In genomic region chr21:44844256-44844655, GRCh38 we compare ENCODE assay signal across 29 cellular contexts. TPM values are rescaled to one million over a fixed set of nuclear protein-coding genes. Genes with fewer than 3 reads are reported as not detected.
A peak's percentile ranks its signal among the peaks of the same experiment; 100 is the strongest.
DNase-seq lines count a peak whose midpoint lies in the region; ATAC-seq and TF ChIP-seq lines count a peak whose summit lies in the region.
"Had no signal": no experiment of that assay in that cellular context is flagged by ENCODE, and none has a peak within 500 bp of the region (broad histone marks: within the 10 kb centered on the region; RNA-seq: fewer than 3 reads in every experiment).

No MANE protein-coding gene starts in this region.

- ATAC-seq in activated T-cell treated with anti-CD3 and anti-CD28 coated beads, Interleukin-2, amount 50 U/mL, for 72 hours (replicated peaks in 1 of 2) = no peak
- no peak for ATAC-seq in stimulated activated effector memory CD8-positive, alpha-beta T cell treated with anti-CD3 and anti-CD28 coated beads, Interleukin-12 subunit alpha, Interleukin-12 subunit beta, amount 100 ng/mL, for 72 hours
- no peak for ATAC-seq in GM18517 (IDR thresholded peaks at IDR 0.05; ENCODE audit: unreplicated experiment)
- ATAC-seq in GM18868 (IDR thresholded peaks at IDR 0.05; ENCODE audit: unreplicated experiment) = no peak
- ATAC-seq: HepG2; lower lobe of right lung; natural killer cell treated with Interleukin-12 subunit alpha and Interleukin-12 subunit beta and Interleukin-15 and Interleukin-18, amount 100 ng/mL, for 72 hours; Panc1; pancreas; upper lobe of right lung had no signal

- no peaks in the 10 kb centered on the region for H3K36me3 Mint-ChIP-seq in activated T-cell treated with anti-CD3 and anti-CD28 coated beads, Interleukin-2, amount 50 U/mL, for 72 hours (ENCODE audit: insufficient read depth in 2 of 2)
- peaks cover 5% of the 10 kb centered on the region for H3K36me3 Mint-ChIP-seq in chondrocyte (ENCODE audit: low read depth)
- peaks cover 18% of the 10 kb centered on the region for H3K36me3 Mint-ChIP-seq in stimulated activated effector memory CD8-positive, alpha-beta T cell treated with anti-CD3 and anti-CD28 coated beads, Interleukin-12 subunit alpha, Interleukin-12 subunit beta, amount 100 ng/mL, for 72 hours
- H3K36me3 Mint-ChIP-seq: natural killer cell treated with Interleukin-12 subunit alpha and Interleukin-12 subunit beta and Interleukin-15 and Interleukin-18, amount 100 ng/mL, for 72 hours had no signal

- H3K9me3 Mint-ChIP-seq in activated T-cell treated with anti-CD3 and anti-CD28 coated beads, Interleukin-2, amount 50 U/mL, for 72 hours = no peaks in the 10 kb centered on the region
- no peaks in the 10 kb centered on the region for H3K9me3 Mint-ChIP-seq in chondrocyte (ENCODE audit: low read depth)
- H3K9me3 Mint-ChIP-seq in stimulated activated effector memory CD8-positive, alpha-beta T cell treated with anti-CD3 and anti-CD28 coated beads, Interleukin-12 subunit alpha, Interleukin-12 subunit beta, amount 100 ng/mL, for 72 hours = no peaks in the 10 kb centered on the region
- H3K9me3 Mint-ChIP-seq: activated CD4-positive, alpha-beta T cell treated with anti-CD3 and anti-CD28 coated beads, Interleukin-2, amount 10 ng/mL, durations not matched to agents 24 days and 14 days; natural killer cell treated with Interleukin-12 subunit alpha and Interleukin-12 subunit beta and Interleukin-15 and Interleukin-18, amount 100 ng/mL, for 72 hours had no signal

- DNase-seq in activated T-cell treated with anti-CD3 and anti-CD28 coated beads, Interleukin-2, amount 50 U/mL, for 1 hour = peak; percentile 3
- DNase-seq in activated T-cell treated with anti-CD3 and anti-CD28 coated beads, Interleukin-2, amount 50 U/mL, for 72 hours = no peak
- DNase-seq in chondrocyte (ENCODE audit: low spot score) (no peak), mesenteric fat pad (ENCODE audit: low spot score) (peak; percentile 84), GM13976 (ENCODE audit: low spot score) (no peak)
- no peak for DNase-seq in stimulated activated effector memory CD8-positive, alpha-beta T cell treated with anti-CD3 and anti-CD28 coated beads, Interleukin-12 subunit alpha, Interleukin-12 subunit beta, amount 100 ng/mL, for 72 hours (ENCODE audit: low spot score in 2 of 2)
- DNase-seq: 8988T; activated CD4-positive, alpha-beta T cell treated with anti-CD3 and anti-CD28 coated beads, Interleukin-2, amount 10 ng/mL, durations not matched to agents 24 days and 14 days; activated CD8-positive, alpha-beta memory T cell treated with anti-CD3 and anti-CD28 coated beads for 24 hours; activated gamma-delta T cell treated with Interleukin-2 at 50 U/mL for 16 hours; activated T-cell treated with anti-CD3 and anti-CD28 coated beads for 4 hours; COR-L47; Kasumi-1; kidney glomerular epithelial cell; lower lobe of right lung; NCI-H1417 treated with DMSO at 0.1 percent for 48 hours; NCI-H2107; NCI-H345; NCI-H69; SIG-M5; small intestine; stimulated activated naive CD4-positive, alpha-beta T cell treated with Interleukin-2 at 50 U/mL for 16 hours; upper lobe of right lung had no signal

- H3K4me3 Mint-ChIP-seq in activated T-cell treated with anti-CD3 and anti-CD28 coated beads, Interleukin-2, amount 50 U/mL, for 72 hours = no peak overlapping the region
- peak overlapping the region; percentile 25 for H3K4me3 Mint-ChIP-seq in chondrocyte (ENCODE audit: unreplicated experiment)
- H3K4me3 Mint-ChIP-seq in stimulated activated effector memory CD8-positive, alpha-beta T cell treated with anti-CD3 and anti-CD28 coated beads, Interleukin-12 subunit alpha, Interleukin-12 subunit beta, amount 100 ng/mL, for 72 hours = peak overlapping the region; percentile 6
- H3K4me3 Mint-ChIP-seq: activated CD4-positive, alpha-beta T cell treated with anti-CD3 and anti-CD28 coated beads, Interleukin-2, amount 10 ng/mL, durations not matched to agents 24 days and 14 days; natural killer cell treated with Interleukin-12 subunit alpha and Interleukin-12 subunit beta and Interleukin-15 and Interleukin-18, amount 100 ng/mL, for 72 hours had no signal

- no peak overlapping the region for H3K27ac Mint-ChIP-seq in activated T-cell treated with anti-CD3 and anti-CD28 coated beads, Interleukin-2, amount 50 U/mL, for 72 hours
- no peak overlapping the region for H3K27ac Mint-ChIP-seq in chondrocyte (ENCODE audit: unreplicated experiment)
- no peak overlapping the region for H3K27ac Mint-ChIP-seq in stimulated activated effector memory CD8-positive, alpha-beta T cell treated with anti-CD3 and anti-CD28 coated beads, Interleukin-12 subunit alpha, Interleukin-12 subunit beta, amount 100 ng/mL, for 72 hours
- H3K27ac Mint-ChIP-seq: activated CD4-positive, alpha-beta T cell treated with anti-CD3 and anti-CD28 coated beads, Interleukin-2, amount 10 ng/mL, durations not matched to agents 24 days and 14 days; natural killer cell treated with Interleukin-12 subunit alpha and Interleukin-12 subunit beta and Interleukin-15 and Interleukin-18, amount 100 ng/mL, for 72 hours had no signal

- H3K4me1 Mint-ChIP-seq in activated T-cell treated with anti-CD3 and anti-CD28 coated beads, Interleukin-2, amount 50 U/mL, for 72 hours (ENCODE audit: low read depth) = peaks cover 9% of the 10 kb centered on the region
- peaks cover 18% of the 10 kb centered on the region for H3K4me1 Mint-ChIP-seq in chondrocyte (ENCODE audit: low read depth)
- peaks cover 10% of the 10 kb centered on the region for H3K4me1 Mint-ChIP-seq in stimulated activated effector memory CD8-positive, alpha-beta T cell treated with anti-CD3 and anti-CD28 coated beads, Interleukin-12 subunit alpha, Interleukin-12 subunit beta, amount 100 ng/mL, for 72 hours

- in situ Hi-C loops in GM13976 (cut with MboI; ENCODE audit: low sequenced_read_pairs, unreplicated experiment) = no loop called here

- TF ChIP-seq CTCF in chondrocyte (IDR thresholded peaks at IDR 0.05) (no peak), GM13976 (IDR thresholded peaks at IDR 0.05; ENCODE audit: borderline replicate concordance, control extremely low read depth, extremely low read depth, insufficient read depth, missing control alignments) (no peak)

- no peaks in the 10 kb centered on the region for H3K27me3 Mint-ChIP-seq in activated T-cell treated with anti-CD3 and anti-CD28 coated beads, Interleukin-2, amount 50 U/mL, for 72 hours (ENCODE audit: low read depth)
- peaks cover 9% of the 10 kb centered on the region for H3K27me3 Mint-ChIP-seq in chondrocyte (ENCODE audit: low read depth)
- H3K27me3 Mint-ChIP-seq: activated CD4-positive, alpha-beta T cell treated with anti-CD3 and anti-CD28 coated beads, Interleukin-2, amount 10 ng/mL, durations not matched to agents 24 days and 14 days had no signal

RNA-seq across cellular contexts. Expression of gene SUMO3, which starts 26.4 kb away (rescaled TPM):
- total RNA-seq in activated T-cell treated with anti-CD3 and anti-CD28 coated beads, Interleukin-2, amount 50 U/mL, for 72 hours = 10 to 100 TPM; 60.1 to 67.8 TPM
- total RNA-seq in chondrocyte (51.3 to 60.3 TPM (median 52.3 TPM) in 3 replicates), mesenteric fat pad (82.2 TPM)

RNA-seq across cellular contexts. Expression of gene PTTG1IP, which starts 29.2 kb away (rescaled TPM):
- total RNA-seq in activated T-cell treated with anti-CD3 and anti-CD28 coated beads, Interleukin-2, amount 50 U/mL, for 72 hours = 10 to 100 TPM; 63.9 to 70.5 TPM
- total RNA-seq in chondrocyte (225 to 333 TPM (median 329 TPM) in 3 replicates), mesenteric fat pad (161 TPM)

RNA-seq across cellular contexts. Expression of gene UBE2G2, which starts 42.6 kb away (rescaled TPM):
- total RNA-seq in activated T-cell treated with anti-CD3 and anti-CD28 coated beads, Interleukin-2, amount 50 U/mL, for 72 hours = 10 to 100 TPM; 85.2 to 95.6 TPM
- total RNA-seq in chondrocyte = 48.5 to 75.5 TPM (median 54.8 TPM) in 3 replicates
- 123 TPM for total RNA-seq in mesenteric fat pad

Comparison
In these comparisons a context has a peak if more than half of its experiments do, and no peak if none do; other contexts are left out.
1. DNase-seq: peak in activated T-cell treated with anti-CD3 and anti-CD28 coated beads, Interleukin-2, amount 50 U/mL, for 1 hour (single experiment) and mesenteric fat pad (single experiment); none in activated T-cell treated with anti-CD3 and anti-CD28 coated beads, Interleukin-2, amount 50 U/mL, for 72 hours (0 of 2), chondrocyte (single experiment), stimulated activated effector memory CD8-positive, alpha-beta T cell treated with anti-CD3 and anti-CD28 coated beads, Interleukin-12 subunit alpha, Interleukin-12 subunit beta, amount 100 ng/mL, for 72 hours (0 of 2) and GM13976 (single experiment).
2. H3K4me3 Mint-ChIP-seq: peak in chondrocyte (single experiment) and stimulated activated effector memory CD8-positive, alpha-beta T cell treated with anti-CD3 and anti-CD28 coated beads, Interleukin-12 subunit alpha, Interleukin-12 subunit beta, amount 100 ng/mL, for 72 hours (single experiment); none in activated T-cell treated with anti-CD3 and anti-CD28 coated beads, Interleukin-2, amount 50 U/mL, for 72 hours (0 of 2).